22 cellular contexts compared by ENCODE assay signal in genomic region chr7:47777531-47778152, GRCh38.
DNase-seq lines count a peak whose midpoint lies in the region; ATAC-seq and TF ChIP-seq lines count a peak whose summit lies in the region.
"Had no signal": no experiment of that assay in that cellular context is flagged by ENCODE, and none has a peak within 500 bp of the region (broad histone marks: within the 10 kb centered on the region; RNA-seq: fewer than 3 reads in every experiment).

No MANE protein-coding gene starts in this region.

- H3K27me3 ChIP-seq in SJSA1 (replicated peaks) (no peaks in the 10 kb centered on the region), hepatocyte (no peaks in the 10 kb centered on the region)

- DNase-seq in NCI-H146 (lab: John Stamatoyannopoulos, UW) (peak; percentile 19), NCI-H146 treated with DMSO at 0.1 percent for 48 hours (lab: John Stamatoyannopoulos, UW; ENCODE audit: unreplicated experiment) (no peak), SJSA1 (ENCODE audit: low read depth in 1 of 2, low spot score in 2 of 2) (no peak), hepatocyte (ENCODE audit: low spot score) (no peak), iPS-NIHi7 (ENCODE audit: extremely low spot score) (no peak)
- no peak for DNase-seq in natural killer cell treated with Interleukin-12 subunit alpha and Interleukin-12 subunit beta and Interleukin-15 and Interleukin-18, amount 100 ng/mL, for 72 hours (ENCODE audit: low spot score)
- DNase-seq in activated CD4-positive, alpha-beta memory T cell treated with anti-CD3 and anti-CD28 coated beads, Interleukin-2, amount 10 ng/mL, durations not matched to agents 7 days and 5 days, result no peak
- DNase-seq in stimulated activated CD4-positive, alpha-beta T cell treated with anti-CD3 and anti-CD28 coated beads, Interleukin-4, amount 100 ng/mL, for 4 hours, result no peak
- DNase-seq: 8988T; AML-193; C1 segment of cervical spinal cord; CD8-positive, alpha-beta memory T cell; DMS79; KBM-7; NCI-H1105; NCI-H1694; NCI-H2171; NCI-H345; NCI-H524 treated with DMSO at 0.1 percent for 48 hours; RPMI8226; SHP77 treated with DMSO at 0.1 percent for 48 hours; SK-N-SH had no signal

- CTCF ChIA-PET in activated CD4-positive, alpha-beta memory T cell treated with anti-CD3 and anti-CD28 coated beads, Interleukin-2, amount 10 ng/mL, durations not matched to agents 7 days and 5 days (lab: Charles Lee), result no interaction called here

- H3K4me3 Mint-ChIP-seq in natural killer cell treated with Interleukin-12 subunit alpha and Interleukin-12 subunit beta and Interleukin-15 and Interleukin-18, amount 100 ng/mL, for 72 hours, result no peak overlapping the region
- no peak overlapping the region for H3K4me3 Mint-ChIP-seq in activated CD4-positive, alpha-beta memory T cell treated with anti-CD3 and anti-CD28 coated beads, Interleukin-2, amount 10 ng/mL, durations not matched to agents 7 days and 5 days
- H3K4me3 Mint-ChIP-seq: CD8-positive, alpha-beta memory T cell had no signal

- no peaks in the 10 kb centered on the region for H3K4me1 Mint-ChIP-seq in natural killer cell treated with Interleukin-12 subunit alpha and Interleukin-12 subunit beta and Interleukin-15 and Interleukin-18, amount 100 ng/mL, for 72 hours (ENCODE audit: low read depth in 2 of 2)
- no peaks in the 10 kb centered on the region for H3K4me1 Mint-ChIP-seq in activated CD4-positive, alpha-beta memory T cell treated with anti-CD3 and anti-CD28 coated beads, Interleukin-2, amount 10 ng/mL, durations not matched to agents 7 days and 5 days
- H3K4me1 Mint-ChIP-seq: CD8-positive, alpha-beta memory T cell had no signal

- H3K9me3 Mint-ChIP-seq in natural killer cell treated with Interleukin-12 subunit alpha and Interleukin-12 subunit beta and Interleukin-15 and Interleukin-18, amount 100 ng/mL, for 72 hours, result no peaks in the 10 kb centered on the region
- H3K9me3 Mint-ChIP-seq in activated CD4-positive, alpha-beta memory T cell treated with anti-CD3 and anti-CD28 coated beads, Interleukin-2, amount 10 ng/mL, durations not matched to agents 7 days and 5 days, result no peaks in the 10 kb centered on the region
- H3K9me3 Mint-ChIP-seq: CD8-positive, alpha-beta memory T cell had no signal

- H2AFZ ChIP-seq in hepatocyte, result no peak overlapping the region

- H3K9me2 ChIP-seq in hepatocyte (replicated peaks; ENCODE audit: insufficient read depth), result no peaks in the 10 kb centered on the region
- H3K9me2 ChIP-seq: SK-N-SH had no signal

- H3K27me3 Mint-ChIP-seq in natural killer cell treated with Interleukin-12 subunit alpha and Interleukin-12 subunit beta and Interleukin-15 and Interleukin-18, amount 100 ng/mL, for 72 hours, result peaks cover 5 to 9% of the 10 kb centered on the region in 2 donors
- H3K27me3 Mint-ChIP-seq in activated CD4-positive, alpha-beta memory T cell treated with anti-CD3 and anti-CD28 coated beads, Interleukin-2, amount 10 ng/mL, durations not matched to agents 7 days and 5 days, result peaks cover 5% of the 10 kb centered on the region

- H3K27ac Mint-ChIP-seq in natural killer cell treated with Interleukin-12 subunit alpha and Interleukin-12 subunit beta and Interleukin-15 and Interleukin-18, amount 100 ng/mL, for 72 hours, result no peak overlapping the region
- H3K27ac Mint-ChIP-seq in activated CD4-positive, alpha-beta memory T cell treated with anti-CD3 and anti-CD28 coated beads, Interleukin-2, amount 10 ng/mL, durations not matched to agents 7 days and 5 days, result no peak overlapping the region
- H3K27ac Mint-ChIP-seq: CD8-positive, alpha-beta memory T cell had no signal

- H3K4me3 ChIP-seq in SJSA1, result no peak overlapping the region
- no peak overlapping the region for H3K4me3 ChIP-seq in hepatocyte

- H4K20me1 ChIP-seq in hepatocyte (ENCODE audit: insufficient read depth, poor library complexity, severe bottlenecking), result no peaks in the 10 kb centered on the region

- TF ChIP-seq CTCF in hepatocyte (IDR thresholded peaks at IDR 0.05; ENCODE audit: poor library complexity), result no peak

- H3K36me3 ChIP-seq in SJSA1 (no peaks in the 10 kb centered on the region), hepatocyte (replicated peaks; ENCODE audit: insufficient read depth, low read depth) (no peaks in the 10 kb centered on the region)

- no peak for ATAC-seq in natural killer cell treated with Interleukin-12 subunit alpha and Interleukin-12 subunit beta and Interleukin-15 and Interleukin-18, amount 100 ng/mL, for 72 hours

- no peak overlapping the region for H3K4me2 ChIP-seq in hepatocyte
- H3K4me2 ChIP-seq: SK-N-SH had no signal

- H3K4me1 ChIP-seq in SJSA1 (replicated peaks) (peaks cover 42% of the 10 kb centered on the region), hepatocyte (ENCODE audit: insufficient read depth) (peaks cover 15% of the 10 kb centered on the region)

- H3K9me3 ChIP-seq in SJSA1 (replicated peaks) (no peaks in the 10 kb centered on the region), hepatocyte (ENCODE audit: low read depth) (no peaks in the 10 kb centered on the region)
- H3K9me3 ChIP-seq: SK-N-SH had no signal

- H3K36me3 Mint-ChIP-seq in natural killer cell treated with Interleukin-12 subunit alpha and Interleukin-12 subunit beta and Interleukin-15 and Interleukin-18, amount 100 ng/mL, for 72 hours, result no peaks in the 10 kb centered on the region
- no peaks in the 10 kb centered on the region for H3K36me3 Mint-ChIP-seq in activated CD4-positive, alpha-beta memory T cell treated with anti-CD3 and anti-CD28 coated beads, Interleukin-2, amount 10 ng/mL, durations not matched to agents 7 days and 5 days (ENCODE audit: low read depth)
- H3K36me3 Mint-ChIP-seq: CD8-positive, alpha-beta memory T cell had no signal

- H3K79me2 ChIP-seq in hepatocyte, result no peaks in the 10 kb centered on the region

- 91% methylated on average over 1 of the region's 1 CpG for WGBS in hepatocyte (ENCODE audit: low lambda C conversion rate, missing lambda C conversion rate)

- POLR2A ChIA-PET in activated CD4-positive, alpha-beta memory T cell treated with anti-CD3 and anti-CD28 coated beads, Interleukin-2, amount 10 ng/mL, durations not matched to agents 7 days and 5 days (lab: Charles Lee), result no interaction called here

- H3K27ac ChIP-seq in SJSA1, result peak overlapping the region; percentile 39; the same call in 1 of the 2 replicates
- H3K27ac ChIP-seq in hepatocyte, result peak overlapping the region; percentile 66
